8 cellular contexts compared by ENCODE assay signal in genomic region chr12:1690578-1691122, GRCh38. TPM values are rescaled to one million over a fixed set of nuclear protein-coding genes. Genes with fewer than 3 reads are reported as not detected.
DNase-seq lines count a peak whose midpoint lies in the region; ATAC-seq and TF ChIP-seq lines count a peak whose summit lies in the region.

TSS of gene ADIPOR2 (plus strand) at chr12:1691070. CDS start at chr12:1754344, 63,274 bp downstream.

- CTCF ChIA-PET in SK-N-SH (lab: Yijun Ruan, JAX), result interaction anchor here (0.7 to 4.4 kb wide), 6 partner anchors 30 to 289 kb away, joined by 3 to 38 read pairs (median 4); no protein-coding TSS in a partner anchor

- no peaks in the 10 kb centered on the region for H3K9me3 ChIP-seq in SK-N-SH

- peak within 1 kb of the TSS; percentile 97 for H3K4me2 ChIP-seq in SK-N-SH

- TF ChIP-seq CTCF in SK-N-SH (IDR thresholded peaks at IDR 0.05), result no peak

- peaks cover 5 to 6% of the 10 kb centered on the region in 2 experiments for H3K36me3 ChIP-seq in SK-N-SH (replicated peaks in 1 of 2; ENCODE audit: control insufficient read depth in 1 of 2, insufficient read depth in 2 of 2, low read length in 1 of 2)

- no peaks in the 10 kb centered on the region for H3K27me3 ChIP-seq in SK-N-SH (ENCODE audit: insufficient read depth)

- H3K27ac ChIP-seq in SK-N-SH (ENCODE audit: low read depth in 2 of 2, low read length in 1 of 2), result peak within 1 kb of the TSS; percentile 91 to 94

- H3K4me3 ChIP-seq in GM08714 (ENCODE audit: low read length) (peak within 1 kb of the TSS; percentile 78), SK-N-SH (ENCODE audit: low read depth in 2 of 2, low read length in 1 of 2) (peak within 1 kb of the TSS; percentile 91 to 99)

- WGBS in SK-N-SH (ENCODE audit: low lambda C conversion rate), result 1% methylated on average over 5 of the region's 59 CpGs

- no peak for TF ChIP-seq RAD21 in SK-N-SH (IDR thresholded peaks at IDR 0.05; ENCODE audit: low read length)

- no peak for TF ChIP-seq EP300 in SK-N-SH (IDR thresholded peaks at IDR 0.05; ENCODE audit: borderline replicate concordance in 1 of 2, low read depth in 1 of 2, low read length in 1 of 2)

- peak; percentile 90 for ATAC-seq in HG02588 (IDR thresholded peaks at IDR 0.05; ENCODE audit: unreplicated experiment)

- H3K9ac ChIP-seq in SK-N-SH, result peak within 1 kb of the TSS; percentile 85

- H2AFZ ChIP-seq in SK-N-SH (ENCODE audit: low read depth), result peak within 1 kb of the TSS; percentile 97

- H3F3A ChIP-seq in SK-N-SH (replicated peaks; ENCODE audit: insufficient read depth), result peaks cover 11% of the 10 kb centered on the region

- H3K79me2 ChIP-seq in SK-N-SH (ENCODE audit: insufficient read depth), result peaks cover 43% of the 10 kb centered on the region

- peaks cover 3 to 5% of the 10 kb centered on the region in 2 experiments; a peak in 2 of 4 replicates for H3K4me1 ChIP-seq in SK-N-SH (ENCODE audit: control insufficient read depth in 1 of 2, insufficient read depth in 2 of 2, low read depth in 1 of 2, low read length in 1 of 2)

- H3K9me2 ChIP-seq in SK-N-SH, result no peaks in the 10 kb centered on the region

- DNase-seq in NCI-H1092 (lab: John Stamatoyannopoulos, UW) (peak; percentile 98), SK-N-SH (peak; percentile 97), globus pallidus (ENCODE audit: low spot score) (peak; percentile 95), nucleus accumbens (lab: John Stamatoyannopoulos, UW) (peak; percentile 10 to 97 (median 89)), superior temporal gyrus (ENCODE audit: extremely low spot score) (peak; percentile 97)
- DNase-seq in activated naive CD4-positive, alpha-beta T cell treated with anti-CD3 and anti-CD28 coated beads, Interleukin-2, amount 50 U/mL, for 16 hours, result peak; percentile 95

- peaks cover 22% of the 10 kb centered on the region for H4K20me1 ChIP-seq in SK-N-SH (ENCODE audit: insufficient read depth)

- POLR2A ChIA-PET in SK-N-SH (lab: Yijun Ruan, JAX), result interaction anchor here (0.9 to 1.4 kb wide), 6 partner anchors 14 to 100 kb away, joined by 3 to 8 read pairs (median 4); partner anchors contain the start of gene WNT5B

TF ChIP-seq in SK-N-SH, 30 proteins besides CTCF, POLR2A, EP300 and RAD21 (continues in another document):
- TF ChIP-seq FOSL2 (IDR thresholded peaks at IDR 0.05; ENCODE audit: borderline replicate concordance, low read depth) (no peak), RCOR1 (IDR thresholded peaks at IDR 0.05; ENCODE audit: low read length) (peak; percentile 19; the same call in 1 of the 2 replicates), EZH2phosphoT487 (IDR thresholded peaks at IDR 0.05; ENCODE audit: borderline replicate concordance, low read depth) (no peak), FOXM1 (IDR thresholded peaks at IDR 0.05; ENCODE audit: low read depth) (no peak), USF1 (IDR thresholded peaks at IDR 0.05; ENCODE audit: borderline replicate concordance, low read depth) (peak; percentile 79; the same call in 1 of the 2 replicates), YY1 (IDR thresholded peaks at IDR 0.05; ENCODE audit: low read depth) (no peak), PBX3 (IDR thresholded peaks at IDR 0.05) (no peak), TEAD4 (IDR thresholded peaks at IDR 0.05; ENCODE audit: borderline replicate concordance, insufficient read depth) (no peak), JUND (IDR thresholded peaks at IDR 0.05) (no peak), GATA2 (CRISPR knock-in tag; IDR thresholded peaks at IDR 0.05) (no peak), RXRA (IDR thresholded peaks at IDR 0.05; ENCODE audit: borderline replicate concordance, low read depth) (no peak), MEF2A (IDR thresholded peaks at IDR 0.05; ENCODE audit: borderline replicate concordance, low read depth) (no peak), MAX (IDR thresholded peaks at IDR 0.05; ENCODE audit: low read depth) (peak; percentile 56; the same call in 1 of the 2 replicates), IRF3 (IDR thresholded peaks at IDR 0.05; ENCODE audit: low read depth, low read length) (no peak), SMC3 (IDR thresholded peaks at IDR 0.05; ENCODE audit: low read depth, low read length) (no peak), NRF1 (IDR thresholded peaks at IDR 0.05; ENCODE audit: low read depth, low read length) (peak; percentile 91), MXI1 (IDR thresholded peaks at IDR 0.05; ENCODE audit: low read depth, low read length) (peak; percentile 90), REST (IDR thresholded peaks at IDR 0.05; ENCODE audit: low read depth, low read length) (no peak), USF2 (IDR thresholded peaks at IDR 0.05; ENCODE audit: borderline replicate concordance, low read depth, low read length) (no peak; the same call in 1 of the 2 replicates), RFX5 (IDR thresholded peaks at IDR 0.05; ENCODE audit: low read length) (peak; percentile 28; the same call in 1 of the 2 replicates), CHD2 (IDR thresholded peaks at IDR 0.05; ENCODE audit: low read length, partially characterized antibody) (peak; percentile 93), TCF12 (IDR thresholded peaks at IDR 0.05) (no peak), TAF1 (IDR thresholded peaks at IDR 0.05; ENCODE audit: borderline replicate concordance, low read depth, low read length) (peak; percentile 73), ELF1 (IDR thresholded peaks at IDR 0.05) (peak; percentile 99), SIN3A (IDR thresholded peaks at IDR 0.05; ENCODE audit: borderline replicate concordance, low read depth, low read length) (no peak; the same call in 1 of the 2 replicates)

RNA-seq across cellular contexts. Expression of gene ADIPOR2, which starts in this region (rescaled TPM):
- 17.1 and 19.5 TPM in 2 replicates for polyA plus RNA-seq in SK-N-SH (2012; rRNA removed)
- polyA plus RNA-seq in SK-N-SH (2012; cell fraction: cytosol; rRNA removed), result 21.4 and 22.3 TPM in 2 replicates
- 9.5 and 17.3 TPM in 2 replicates for polyA plus RNA-seq in SK-N-SH (2012; cell fraction: nucleus; rRNA removed)

Comparison
In these comparisons a context has a peak if more than half of its experiments do, and no peak if none do; other contexts are left out.
1. Peak in every context shown above with its lines: DNase-seq, ATAC-seq, H3K4me3 ChIP-seq and H3K27ac ChIP-seq.